21 cellular contexts compared by ENCODE assay signal in genomic region chr3:193295985-193296384, GRCh38. TPM values are rescaled to one million over a fixed set of nuclear protein-coding genes. Genes with fewer than 3 reads are reported as not detected.
DNase-seq lines count a peak whose midpoint lies in the region; ATAC-seq and TF ChIP-seq lines count a peak whose summit lies in the region.
"Had no signal": no experiment of that assay in that cellular context is flagged by ENCODE, and none has a peak within 500 bp of the region (broad histone marks: within the 10 kb centered on the region; RNA-seq: fewer than 3 reads in every experiment).

No MANE protein-coding gene starts in this region.

- H3K9me3 ChIP-seq in endodermal cell (ENCODE audit: control insufficient read depth, low read length), result peaks cover 16% of the 10 kb centered on the region
- no peaks in the 10 kb centered on the region for H3K9me3 ChIP-seq in CD4-positive, alpha-beta memory T cell (ENCODE audit: control insufficient read depth in 1 of 2, low read length in 2 of 2)
- H3K9me3 ChIP-seq: A549 had no signal

- no peak overlapping the region for H3K27ac ChIP-seq in GM23338 (ENCODE audit: low read depth)
- no peak overlapping the region for H3K27ac ChIP-seq in endodermal cell (ENCODE audit: low read depth, low read length)
- H3K27ac ChIP-seq in CD4-positive, alpha-beta memory T cell (ENCODE audit: low read depth, low read length), result no peak overlapping the region
- H3K27ac ChIP-seq: A549, GM23248 had no signal

- intact Hi-C loops in CD4-positive, alpha-beta memory T cell (cut with micrococcal nuclease), result no loop called here

- H2AFZ ChIP-seq in GM23338, result no peak overlapping the region
- H2AFZ ChIP-seq: GM23248 had no signal

- H3K4me3 Mint-ChIP-seq in GM23338 (no peak overlapping the region), endodermal cell (no peak overlapping the region), chondrocyte (ENCODE audit: unreplicated experiment) (no peak overlapping the region)
- no peak overlapping the region for H3K4me3 Mint-ChIP-seq in CD4-positive, alpha-beta memory T cell
- H3K4me3 Mint-ChIP-seq: CD4-positive, CD25-positive, alpha-beta regulatory T cell; CD8-positive, alpha-beta memory T cell had no signal

- H3K27me3 Mint-ChIP-seq in GM23338 (ENCODE audit: insufficient read depth, low read depth, poor library complexity) (no peaks in the 10 kb centered on the region), endodermal cell (ENCODE audit: insufficient read depth) (peaks cover 3% of the 10 kb centered on the region), chondrocyte (ENCODE audit: low read depth) (no peaks in the 10 kb centered on the region)
- peaks cover 2 to 5% of the 10 kb centered on the region in 2 donors for H3K27me3 Mint-ChIP-seq in CD4-positive, alpha-beta memory T cell
- H3K27me3 Mint-ChIP-seq: CD4-positive, CD25-positive, alpha-beta regulatory T cell had no signal

- peaks cover 5% of the 10 kb centered on the region; the same call in 1 of the 2 replicates for H3K9me2 ChIP-seq in GM23338 (ENCODE audit: insufficient read depth)

- 83 to 96% methylated on average over 1 to 2 of the region's 2 CpGs for WGBS in endodermal cell (ENCODE audit: insufficient coverage in 1 of 2, insufficient read length in 1 of 2), 2 experiments

- in situ Hi-C loops in SK-MEL-5 (cut with HindIII; ENCODE audit: low pct_unique_long_range_greater_than_20kb, low sequenced_read_pairs), result no loop called here

- POLR2A ChIA-PET in CD4-positive, alpha-beta memory T cell (lab: Charles Lee; ENCODE audit: partially characterized antibody), result no interaction called here

- no peaks in the 10 kb centered on the region for H3K4me1 ChIP-seq in GM23338 (ENCODE audit: insufficient read depth)
- no peaks in the 10 kb centered on the region for H3K4me1 ChIP-seq in endodermal cell (ENCODE audit: control insufficient read depth, insufficient read depth, low read length)
- H3K4me1 ChIP-seq in CD4-positive, alpha-beta memory T cell (ENCODE audit: insufficient read depth, low read length), result no peaks in the 10 kb centered on the region
- H3K4me1 ChIP-seq: A549 had no signal

- H3K36me3 Mint-ChIP-seq in GM23338 (ENCODE audit: low read depth) (peaks cover 16% of the 10 kb centered on the region), endodermal cell (ENCODE audit: low read depth) (no peaks in the 10 kb centered on the region), chondrocyte (ENCODE audit: low read depth) (no peaks in the 10 kb centered on the region)
- no peaks in the 10 kb centered on the region for H3K36me3 Mint-ChIP-seq in CD4-positive, alpha-beta memory T cell
- H3K36me3 Mint-ChIP-seq: CD4-positive, CD25-positive, alpha-beta regulatory T cell; CD8-positive, alpha-beta memory T cell had no signal

- H4K20me1 ChIP-seq in GM23338 (replicated peaks; ENCODE audit: insufficient read depth), result no peaks in the 10 kb centered on the region

- no peak overlapping the region for H3K4me3 ChIP-seq in GM23338
- no peak overlapping the region for H3K4me3 ChIP-seq in endodermal cell (ENCODE audit: low read length)
- no peak overlapping the region for H3K4me3 ChIP-seq in CD4-positive, alpha-beta memory T cell (ENCODE audit: low read length in 2 of 2)
- H3K4me3 ChIP-seq: A549, GM12878, GM23248 had no signal

- H3K4me1 Mint-ChIP-seq in GM23338, result no peaks in the 10 kb centered on the region
- no peaks in the 10 kb centered on the region for H3K4me1 Mint-ChIP-seq in endodermal cell
- no peaks in the 10 kb centered on the region for H3K4me1 Mint-ChIP-seq in chondrocyte (ENCODE audit: low read depth)
- H3K4me1 Mint-ChIP-seq in CD4-positive, alpha-beta memory T cell, result no peaks in the 10 kb centered on the region
- H3K4me1 Mint-ChIP-seq: CD4-positive, CD25-positive, alpha-beta regulatory T cell; CD8-positive, alpha-beta memory T cell had no signal

- no peak overlapping the region for H3K27ac Mint-ChIP-seq in GM23338
- no peak overlapping the region for H3K27ac Mint-ChIP-seq in endodermal cell
- H3K27ac Mint-ChIP-seq in chondrocyte (ENCODE audit: unreplicated experiment), result no peak overlapping the region
- no peak overlapping the region for H3K27ac Mint-ChIP-seq in CD4-positive, alpha-beta memory T cell
- H3K27ac Mint-ChIP-seq: CD4-positive, CD25-positive, alpha-beta regulatory T cell; CD8-positive, alpha-beta memory T cell had no signal

- H3K4me2 ChIP-seq in GM23338, result no peak overlapping the region
- H3K4me2 ChIP-seq: A549 had no signal

- peaks cover 21% of the 10 kb centered on the region for H3K9me3 Mint-ChIP-seq in GM23338
- peaks cover 28% of the 10 kb centered on the region for H3K9me3 Mint-ChIP-seq in endodermal cell
- peaks cover 16% of the 10 kb centered on the region for H3K9me3 Mint-ChIP-seq in chondrocyte (ENCODE audit: low read depth)
- H3K9me3 Mint-ChIP-seq in CD4-positive, alpha-beta memory T cell, result peaks cover 3 to 19% (median 5%) of the 10 kb centered on the region in 8 donors

- peak in 1 of 2 experiments; percentile 51; a peak in 2 of 4 replicates for TF ChIP-seq CTCF in GM23338 (conservative IDR thresholded peaks at IDR 0.05; ENCODE audit: low read depth in 2 of 2)
- TF ChIP-seq CTCF in endodermal cell (conservative IDR thresholded peaks at IDR 0.05), result peak; percentile 31
- no peak for TF ChIP-seq CTCF in chondrocyte (IDR thresholded peaks at IDR 0.05)

- no peaks in the 10 kb centered on the region for H3F3A ChIP-seq in GM23338 (replicated peaks; ENCODE audit: low read depth)

- peak; percentile 32 for DNase-seq in GM23338 (ENCODE audit: low spot score)
- DNase-seq in SK-MEL-5 (ENCODE audit: low read depth, low spot score), result peak; percentile 55
- no peak for DNase-seq in endodermal cell
- no peak for DNase-seq in chondrocyte (ENCODE audit: low spot score)
- no peak for DNase-seq in CD4-positive, alpha-beta memory T cell
- DNase-seq: 8988T; ACHN; AML-193; C1 segment of cervical spinal cord; CD4-positive, CD25-positive, alpha-beta regulatory T cell; CD8-positive, alpha-beta memory T cell; DMS 273 treated with DMSO at 0.1 percent for 48 hours; DMS79; EL; GDM1; GM23248; HCEC 1CT had no signal

- no peaks in the 10 kb centered on the region for H3K79me2 ChIP-seq in GM23338 (replicated peaks; ENCODE audit: insufficient read depth)

- H3K36me3 ChIP-seq in GM23338 (ENCODE audit: insufficient read depth) (peaks cover 6% of the 10 kb centered on the region), endodermal cell (ENCODE audit: control insufficient read depth, insufficient read depth, low read length) (no peaks in the 10 kb centered on the region)
- H3K36me3 ChIP-seq in CD4-positive, alpha-beta memory T cell (ENCODE audit: insufficient read depth, low read length), result no peaks in the 10 kb centered on the region

- ATAC-seq in GM23338, result no peak
- ATAC-seq in HG02885 (IDR thresholded peaks at IDR 0.05; ENCODE audit: poor library complexity, unreplicated experiment), result no peak
- no peak for ATAC-seq in GM18519 (IDR thresholded peaks at IDR 0.05; ENCODE audit: low FRiP score, unreplicated experiment)
- ATAC-seq: A549, GM12878 had no signal

- CTCF ChIA-PET in CD4-positive, alpha-beta memory T cell (lab: Charles Lee; ENCODE audit: partially characterized antibody), result no interaction called here

- H3K27me3 ChIP-seq in GM23338 (ENCODE audit: insufficient read depth) (no peaks in the 10 kb centered on the region), endodermal cell (ENCODE audit: control insufficient read depth, insufficient read depth, low read length, poor library complexity, severe bottlenecking) (no peaks in the 10 kb centered on the region)
- H3K27me3 ChIP-seq in CD4-positive, alpha-beta memory T cell (ENCODE audit: insufficient read depth, low read length), result no peaks in the 10 kb centered on the region

- no peak overlapping the region for H3K9ac ChIP-seq in endodermal cell (ENCODE audit: extremely low read depth, low read length, poor library complexity, severe bottlenecking)
- H3K9ac ChIP-seq: GM23248 had no signal

TF ChIP-seq in GM23338, 12 proteins besides CTCF, POLR2A, EP300 and RAD21 (continues in another document):
- TF ChIP-seq CREB1 (CRISPR knock-in tag; IDR thresholded peaks at IDR 0.05; ENCODE audit: low read depth), result no peak

RNA-seq across cellular contexts. Expression of gene PLAAT1, which starts 55.0 kb away (rescaled TPM):
- total RNA-seq in GM23338 (2014; rRNA removed; shearing (Covaris generic)), result 5.4 and 6.6 TPM in 2 replicates
- polyA plus RNA-seq in GM23338 (2016; fragmentation: Nextera tagmentation; extraction: Ambion mirVana), result 6.6 and 6.7 TPM in 2 replicates
- 19.3 and 21.1 TPM in 2 replicates for total RNA-seq in SK-MEL-5 (2014; rRNA removed; shearing (Covaris generic))
- 8.0 and 12.2 TPM in 2 replicates for polyA plus RNA-seq in SK-MEL-5 (2015; cell fraction: cytosol; rRNA removed)
- 5.8 and 22.2 TPM in 2 replicates for polyA plus RNA-seq in SK-MEL-5 (2015; cell fraction: nucleus; rRNA removed)
- total RNA-seq in endodermal cell, result 1 to 10 TPM; 3.1 to 4.9 TPM
- polyA plus RNA-seq in endodermal cell (2013, experiment 1 of 2), result 4.2 TPM
- polyA plus RNA-seq in endodermal cell (2013, experiment 2 of 2), result 3.8 TPM
- 0.80 to 2.4 TPM (median 1.6 TPM) in 3 replicates for total RNA-seq in chondrocyte
- not detected for total RNA-seq in CD4-positive, alpha-beta memory T cell
- polyA plus RNA-seq in CD4-positive, alpha-beta memory T cell, result not detected
- total RNA-seq: CD4-positive, CD25-positive, alpha-beta regulatory T cell; CD8-positive, alpha-beta memory T cell; GM12878; GM23248 had no signal
- polyA plus RNA-seq: CD4-positive, CD25-positive, alpha-beta regulatory T cell; CD8-positive, alpha-beta memory T cell; GM12878; GM23248 had no signal

Comparison
In these comparisons a context has a peak if more than half of its experiments do, and no peak if none do; other contexts are left out.
1. DNase-seq: peak in GM23338 (single experiment) and SK-MEL-5 (single experiment); none in endodermal cell (single experiment), chondrocyte (single experiment) and CD4-positive, alpha-beta memory T cell (0 of 5).